In genomic region chr22:16936625-16937024, GRCh38 we compare ENCODE assay signal across 25 cellular contexts.
DNase-seq lines count a peak whose midpoint lies in the region; ATAC-seq, FAIRE-seq and TF ChIP-seq lines count a peak whose summit lies in the region.
"Had no signal": no experiment of that assay in that cellular context is flagged by ENCODE, and none has a peak within 500 bp of the region (broad histone marks: within the 10 kb centered on the region; RNA-seq: fewer than 3 reads in every experiment).

No MANE protein-coding gene starts in this region.

- no peak overlapping the region for H3K27ac Mint-ChIP-seq in MCF 10A (ENCODE audit: low read depth, unreplicated experiment)
- H3K27ac Mint-ChIP-seq: B cell; CD4-positive, alpha-beta T cell; CD8-positive, alpha-beta memory T cell; HFFc6 had no signal

- H3K36me3 ChIP-seq in bronchial epithelial cell (ENCODE audit: control insufficient read depth, insufficient read depth, low read length) (no peaks in the 10 kb centered on the region), lung (ENCODE audit: control insufficient read depth in 2 of 2, insufficient read depth in 2 of 2, low read length in 2 of 2) (no peaks in the 10 kb centered on the region), lower lobe of right lung (no peaks in the 10 kb centered on the region)
- H3K36me3 ChIP-seq: BLaER1 treated with 17β-estradiol and CSF1 and Interleukin-3, amounts not matched to agents 10 nM and 100 nM; HAP-1 had no signal

- no peak for ATAC-seq in lung (ENCODE audit: insufficient read depth, low FRiP score)
- no peak for ATAC-seq in lower lobe of right lung

- POLR2A ChIA-PET in MCF 10A (lab: Yijun Ruan, JAX) = no interaction called here

- H3K27me3 ChIP-seq in bronchial epithelial cell (ENCODE audit: control insufficient read depth, insufficient read depth, low read length) = no peaks in the 10 kb centered on the region
- no peaks in the 10 kb centered on the region for H3K27me3 ChIP-seq in lung (ENCODE audit: control insufficient read depth, insufficient read depth)
- H3K27me3 ChIP-seq in lower lobe of right lung (ENCODE audit: low read depth) = peaks cover 17% of the 10 kb centered on the region
- H3K27me3 ChIP-seq: BLaER1 treated with 17β-estradiol and CSF1 and Interleukin-3, amounts not matched to agents 10 nM and 100 nM had no signal

- TF ChIP-seq CTCF in bronchial epithelial cell (IDR thresholded peaks at IDR 0.05; ENCODE audit: insufficient read depth, low read length, severe bottlenecking) (no peak), lung (IDR thresholded peaks at IDR 0.05; ENCODE audit: control extremely low read depth, extremely low read depth) (no peak), lower lobe of right lung (IDR thresholded peaks at IDR 0.05) (no peak), MCF 10A (IDR thresholded peaks at IDR 0.05; ENCODE audit: unreplicated experiment) (no peak)

- no peaks in the 10 kb centered on the region for H3K36me3 Mint-ChIP-seq in MCF 10A (ENCODE audit: insufficient read depth, unreplicated experiment)
- H3K36me3 Mint-ChIP-seq: CD14-positive monocyte; CD8-positive, alpha-beta memory T cell had no signal

- H3K27ac ChIP-seq in lung (ENCODE audit: low read depth in 1 of 2, low read length in 1 of 2) (no peak overlapping the region), lower lobe of right lung (no peak overlapping the region)
- H3K27ac ChIP-seq: 22Rv1; BLaER1 treated with 17β-estradiol and CSF1 and Interleukin-3, amounts not matched to agents 10 nM and 100 nM had no signal

- H3K4me3 ChIP-seq in bronchial epithelial cell (ENCODE audit: low read depth, low read length) (no peak overlapping the region), lung (no peak overlapping the region), lower lobe of right lung (no peak overlapping the region)
- H3K4me3 ChIP-seq: BLaER1 treated with 17β-estradiol and CSF1 and Interleukin-3, amounts not matched to agents 10 nM and 100 nM; HAP-1 had no signal

- no peaks in the 10 kb centered on the region for H3K4me1 Mint-ChIP-seq in MCF 10A (ENCODE audit: insufficient read depth, unreplicated experiment)
- H3K4me1 Mint-ChIP-seq: B cell; CD14-positive monocyte; CD8-positive, alpha-beta memory T cell had no signal

- intact Hi-C loops in lower lobe of right lung (cut with DNase I) = no loop called here
- intact Hi-C loops in MCF 10A (cut with micrococcal nuclease) = no loop called here

- DNase-seq in HT1080 (ENCODE audit: low read depth) (peak; percentile 8), bronchial epithelial cell (ENCODE audit: low read depth) (no peak), lung (ENCODE audit: low spot score) (peak; percentile 13), pons (ENCODE audit: low spot score) (peak; percentile 69), lower lobe of right lung (no peak), DMS79 treated with DMSO at 0.1 percent for 48 hours (lab: John Stamatoyannopoulos, UW) (no peak), MCF 10A (ENCODE audit: unreplicated experiment) (no peak), activated gamma-delta T cell treated with Interleukin-2 at 50 U/mL for 16 hours (no peak)
- DNase-seq: CD4-positive, alpha-beta T cell; CD8-positive, alpha-beta memory T cell; DMS 273 treated with DMSO at 0.1 percent for 48 hours; DMS79; GF-D8; GOT3; HFFc6 had no signal

- H3K9me3 Mint-ChIP-seq in MCF 10A (ENCODE audit: unreplicated experiment) = no peaks in the 10 kb centered on the region
- H3K9me3 Mint-ChIP-seq: CD4-positive, alpha-beta T cell; CD8-positive, alpha-beta memory T cell had no signal

- H3K4me1 ChIP-seq in lung (ENCODE audit: control insufficient read depth in 2 of 2, insufficient read depth in 2 of 2, low read length in 2 of 2) = no peaks in the 10 kb centered on the region
- no peaks in the 10 kb centered on the region for H3K4me1 ChIP-seq in lower lobe of right lung
- H3K4me1 ChIP-seq: HAP-1 had no signal

- 77 to 78% methylated on average over 5 of the region's 5 CpGs for WGBS in lung, 2 donors

- no peak overlapping the region for H3K4me3 Mint-ChIP-seq in MCF 10A (ENCODE audit: unreplicated experiment)
- H3K4me3 Mint-ChIP-seq: B cell; CD14-positive monocyte; CD4-positive, alpha-beta T cell; CD8-positive, alpha-beta memory T cell; HFFc6 had no signal

- CTCF ChIA-PET in MCF 10A (lab: Yijun Ruan, JAX) = interaction anchor here (0.6 to 0.7 kb wide), 2 partner anchors 86 to 606 kb away, joined by 3 read pairs; no protein-coding TSS in a partner anchor

- BruUV-seq in MCF 10A (replicated peaks; lab: Mats Ljungman, UMichigan) = no TSS peak

- H3K27me3 Mint-ChIP-seq in MCF 10A (ENCODE audit: insufficient read depth, unreplicated experiment) = peaks cover 25% of the 10 kb centered on the region

- no peaks in the 10 kb centered on the region for H3K9me3 ChIP-seq in lung (ENCODE audit: control insufficient read depth in 2 of 2, insufficient read depth in 1 of 2, low read length in 1 of 2)
- H3K9me3 ChIP-seq in lower lobe of right lung = no peaks in the 10 kb centered on the region
- H3K9me3 ChIP-seq: BLaER1 treated with 17β-estradiol and CSF1 and Interleukin-3, amounts not matched to agents 10 nM and 100 nM; HAP-1 had no signal

- peak; percentile 43 for FAIRE-seq in bronchial epithelial cell (lab: Jason Lieb, UNC)
- FAIRE-seq: A204.1, D721Med, GM12891, GM18507, H54 had no signal

Comparison
In these comparisons a context has a peak if more than half of its experiments do, and no peak if none do; other contexts are left out.
1. DNase-seq: peak in HT1080 (single experiment), lung (single experiment) and pons (single experiment); none in bronchial epithelial cell (single experiment), lower lobe of right lung (single experiment), DMS79 treated with DMSO at 0.1 percent for 48 hours (single experiment), MCF 10A (single experiment) and activated gamma-delta T cell treated with Interleukin-2 at 50 U/mL for 16 hours (single experiment).